ENCODE assay signal across 15 cellular contexts in genomic region chr1:17582124-17582768, GRCh38. TPM values are rescaled to one million over a fixed set of nuclear protein-coding genes. Genes with fewer than 3 reads are reported as not detected.
DNase-seq lines count a peak whose midpoint lies in the region; FAIRE-seq and TF ChIP-seq lines count a peak whose summit lies in the region.
"Had no signal": no experiment of that assay in that cellular context is flagged by ENCODE, and none has a peak within 500 bp of the region (broad histone marks: within the 10 kb centered on the region; RNA-seq: fewer than 3 reads in every experiment).

No MANE protein-coding gene starts in this region.

- no peak for TF ChIP-seq POLR2A in suprapubic skin (IDR thresholded peaks at IDR 0.05)

- TF ChIP-seq EP300 in suprapubic skin (IDR thresholded peaks at IDR 0.05), result no peak

- H3K4me2 ChIP-seq in mammary epithelial cell (ENCODE audit: insufficient read depth, low read depth, low read length), result no peak overlapping the region
- H3K4me2 ChIP-seq in keratinocyte (ENCODE audit: control insufficient read depth, extremely low read depth, insufficient read depth, low read depth, low read length), result peak overlapping the region; percentile 62

- no peak overlapping the region for H2AFZ ChIP-seq in mammary epithelial cell (ENCODE audit: low read depth, low read length)
- no peak overlapping the region for H2AFZ ChIP-seq in keratinocyte (ENCODE audit: control insufficient read depth, low read length)

- in situ Hi-C loops in mammary epithelial cell (cut with MboI; ENCODE audit: low sequenced_read_pairs in 2 of 2), result no loop called here

- H3K36me3 ChIP-seq in mammary epithelial cell (ENCODE audit: insufficient read depth, low read length), result no peaks in the 10 kb centered on the region
- H3K36me3 ChIP-seq in keratinocyte (ENCODE audit: control insufficient read depth in 2 of 2, extremely low read depth in 1 of 2, insufficient read depth in 2 of 2, low read length in 2 of 2), result peaks cover 0 to 1% of the 10 kb centered on the region in 2 experiments
- no peaks in the 10 kb centered on the region for H3K36me3 ChIP-seq in suprapubic skin
- H3K36me3 ChIP-seq: MG63 had no signal

- H3K27ac Mint-ChIP-seq in activated T-cell treated with anti-CD3 and anti-CD28 coated beads, Interleukin-2, amount 50 U/mL, for 24 hours, result no peak overlapping the region
- H3K27ac Mint-ChIP-seq: CD8-positive, alpha-beta T cell; stimulated activated naive CD8-positive, alpha-beta T cell treated with anti-CD3 and anti-CD28 coated beads, Interleukin-15, Interleukin-2, amounts not matched to agents 100 ng/mL and 50 ng/mL, for 24 hours had no signal

- CTCF ChIA-PET in mammary epithelial cell (lab: Charles Lee; ENCODE audit: low non-redundant PET), result no interaction called here

- H3K9me3 ChIP-seq in mammary epithelial cell (replicated peaks; ENCODE audit: insufficient read depth, low read length) (no peaks in the 10 kb centered on the region), keratinocyte (ENCODE audit: control insufficient read depth, low read depth, low read length) (no peaks in the 10 kb centered on the region), suprapubic skin (no peaks in the 10 kb centered on the region)
- H3K9me3 ChIP-seq: MG63 had no signal

- BruUV-seq in mammary epithelial cell (replicated peaks; lab: Mats Ljungman, UMichigan), result no TSS peak

- no peak overlapping the region for H3K9ac ChIP-seq in mammary epithelial cell (ENCODE audit: insufficient read depth, low read length)
- H3K9ac ChIP-seq in keratinocyte (ENCODE audit: control insufficient read depth, extremely low read depth, insufficient read depth, low read length), result peak overlapping the region; percentile 41

- H4K20me1 ChIP-seq in mammary epithelial cell (ENCODE audit: insufficient read depth, low read length), result no peaks in the 10 kb centered on the region
- peaks cover 3% of the 10 kb centered on the region for H4K20me1 ChIP-seq in keratinocyte (ENCODE audit: control insufficient read depth, extremely low read depth, insufficient read depth, low read length)

- H3K27ac ChIP-seq in mammary epithelial cell (ENCODE audit: insufficient read depth, low read depth, low read length), result no peak overlapping the region
- peak overlapping the region; percentile 49 for H3K27ac ChIP-seq in keratinocyte (ENCODE audit: control insufficient read depth, insufficient read depth, low read length)
- peak overlapping the region; percentile 46 for H3K27ac ChIP-seq in suprapubic skin

- H3K4me1 ChIP-seq in mammary epithelial cell (ENCODE audit: insufficient read depth, low read length) (peaks cover 31% of the 10 kb centered on the region), keratinocyte (ENCODE audit: control insufficient read depth, extremely low read depth, insufficient read depth, low read length) (peaks cover 30% of the 10 kb centered on the region), suprapubic skin (peaks cover 39% of the 10 kb centered on the region)

- H3K9me1 ChIP-seq in keratinocyte (ENCODE audit: control insufficient read depth, extremely low read depth, insufficient read depth, low read length), result peaks cover 7% of the 10 kb centered on the region

- dilution Hi-C loops in mammary epithelial cell (cut with HindIII; ENCODE audit: low sequenced_read_pairs) (loop anchor here (5.0 kb wide), 1 partner anchor 85 kb away; no protein-coding TSS in a partner anchor), keratinocyte (cut with MboI; ENCODE audit: extremely low pct_ligation_motif_present, low sequenced_read_pairs) (no loop called here)

- 7% methylated on average over 6 of the region's 11 CpGs for WGBS in mammary epithelial cell (ENCODE audit: low coverage, missing lambda C conversion rate)
- WGBS in suprapubic skin, result 41% methylated on average over 11 of the region's 11 CpGs

- no peaks in the 10 kb centered on the region for H3K9me3 Mint-ChIP-seq in activated T-cell treated with anti-CD3 and anti-CD28 coated beads, Interleukin-2, amount 50 U/mL, for 24 hours
- H3K9me3 Mint-ChIP-seq: activated T-cell treated with anti-CD3 and anti-CD28 coated beads, Interleukin-2, amount 50 U/mL, for 4 hours; CD8-positive, alpha-beta T cell; neural crest cell; stimulated activated naive CD8-positive, alpha-beta T cell treated with anti-CD3 and anti-CD28 coated beads, Interleukin-15, Interleukin-2, amounts not matched to agents 100 ng/mL and 50 ng/mL, for 24 hours had no signal

- peaks cover 2% of the 10 kb centered on the region for H3K4me1 Mint-ChIP-seq in activated T-cell treated with anti-CD3 and anti-CD28 coated beads, Interleukin-2, amount 50 U/mL, for 24 hours (ENCODE audit: low read depth)

- H3K27me3 Mint-ChIP-seq in activated T-cell treated with anti-CD3 and anti-CD28 coated beads, Interleukin-2, amount 50 U/mL, for 24 hours, result no peaks in the 10 kb centered on the region
- H3K27me3 Mint-ChIP-seq: stimulated activated naive CD8-positive, alpha-beta T cell treated with anti-CD3 and anti-CD28 coated beads, Interleukin-15, Interleukin-2, amounts not matched to agents 100 ng/mL and 50 ng/mL, for 24 hours had no signal

- FAIRE-seq in keratinocyte (lab: Jason Lieb, UNC), result peak; percentile 92

- TF ChIP-seq CTCF in mammary epithelial cell (conservative IDR thresholded peaks at IDR 0.05 in 1 of 2, IDR thresholded peaks at IDR 0.05 in 1 of 2; ENCODE audit: extremely low read depth in 1 of 2, insufficient read depth in 1 of 2, low read depth in 1 of 2, low read length in 2 of 2), result no peak
- no peak for TF ChIP-seq CTCF in keratinocyte (optimal IDR thresholded peaks at IDR 0.05 in 1 of 3, IDR thresholded peaks at IDR 0.05 in 1 of 3, conservative IDR thresholded peaks at IDR 0.05 in 1 of 3; ENCODE audit: extremely low read depth in 1 of 3, insufficient read depth in 2 of 3, low read length in 3 of 3)
- TF ChIP-seq CTCF in suprapubic skin (IDR thresholded peaks at IDR 0.05), result no peak

- H3K27me3 ChIP-seq in mammary epithelial cell (ENCODE audit: insufficient read depth, low read length) (no peaks in the 10 kb centered on the region), keratinocyte (ENCODE audit: control insufficient read depth, extremely low read depth, insufficient read depth, low read length) (no peaks in the 10 kb centered on the region), suprapubic skin (no peaks in the 10 kb centered on the region)
- H3K27me3 ChIP-seq: MG63 had no signal

- H3K4me3 Mint-ChIP-seq in activated T-cell treated with anti-CD3 and anti-CD28 coated beads, Interleukin-2, amount 50 U/mL, for 24 hours, result no peak overlapping the region
- H3K4me3 Mint-ChIP-seq: activated T-cell treated with anti-CD3 and anti-CD28 coated beads, Interleukin-2, amount 50 U/mL, for 4 hours; CD8-positive, alpha-beta T cell; stimulated activated naive CD8-positive, alpha-beta T cell treated with anti-CD3 and anti-CD28 coated beads, Interleukin-15, Interleukin-2, amounts not matched to agents 100 ng/mL and 50 ng/mL, for 24 hours had no signal

- DNase-seq in NCI-H2171 (lab: John Stamatoyannopoulos, UW), result peak; percentile 48
- DNase-seq in mammary epithelial cell, result peak; percentile 36
- DNase-seq in keratinocyte (ENCODE audit: low read depth, low spot score), result peak; percentile 73
- no peak for DNase-seq in suprapubic skin (ENCODE audit: low spot score in 2 of 2)
- DNase-seq in DMS53 treated with DMSO at 0.1 percent for 48 hours (lab: John Stamatoyannopoulos, UW; ENCODE audit: unreplicated experiment), result no peak
- no peak for DNase-seq in activated T-cell treated with anti-CD3 and anti-CD28 coated beads, Interleukin-2, amount 50 U/mL, for 24 hours
- no peak for DNase-seq in T-helper 9 cell
- DNase-seq: activated CD4-positive, alpha-beta T cell treated with anti-CD3 and anti-CD28 coated beads for 48 hours; activated T-cell treated with anti-CD3 and anti-CD28 coated beads, Interleukin-2, amount 50 U/mL, for 4 hours; CD8-positive, alpha-beta T cell; left cardiac atrium; MG63; OCI-M1 had no signal

- no peaks in the 10 kb centered on the region for H3K36me3 Mint-ChIP-seq in activated T-cell treated with anti-CD3 and anti-CD28 coated beads, Interleukin-2, amount 50 U/mL, for 24 hours (ENCODE audit: low read depth)
- H3K36me3 Mint-ChIP-seq: CD8-positive, alpha-beta T cell had no signal

- intact Hi-C loops in mammary epithelial cell (cut with micrococcal nuclease), result no loop called here

- H3K4me3 ChIP-seq in mammary epithelial cell (replicated peaks in 1 of 3; ENCODE audit: insufficient read depth in 1 of 3, low read depth in 2 of 3, low read length in 3 of 3) (no peak overlapping the region), keratinocyte (ENCODE audit: control insufficient read depth in 2 of 3, extremely low read depth in 1 of 3, insufficient read depth in 2 of 3, low read depth in 1 of 3, low read length in 3 of 3) (no peak overlapping the region), suprapubic skin (no peak overlapping the region)
- H3K4me3 ChIP-seq: MG63 had no signal

- no peaks in the 10 kb centered on the region for H3K79me2 ChIP-seq in mammary epithelial cell (ENCODE audit: insufficient read depth, low read length)
- no peaks in the 10 kb centered on the region for H3K79me2 ChIP-seq in keratinocyte (ENCODE audit: control insufficient read depth, insufficient read depth, low read length)

RNA-seq across cellular contexts. Expression of gene ARHGEF10L, which starts 42.7 kb away (rescaled TPM):
- total RNA-seq in mammary epithelial cell (1 to 10 TPM; 3.4 to 5.3 TPM), suprapubic skin (100 to 1,000 TPM in 1 of 4 donors, 10 to 100 TPM in 3; 65.0 to 136 (median 94.1) TPM)
- polyA plus RNA-seq in mammary epithelial cell (1.0 TPM), keratinocyte (2.4 to 5.1 TPM (median 2.8 TPM) in 3 replicates)
- polyA minus RNA-seq in mammary epithelial cell (0.41 TPM), keratinocyte (6.2 to 11.5 TPM (median 9.0 TPM) in 3 replicates)
- polyA plus RNA-seq in keratinocyte (2011; ENCODE audit: low read depth), result 7.3 TPM
- 2.2 and 4.3 TPM in 2 replicates for polyA plus RNA-seq in keratinocyte (2011; cell fraction: cytosol; rRNA removed)
- polyA plus RNA-seq in keratinocyte (2011; cell fraction: nucleus; rRNA removed), result 6.9 and 9.2 TPM in 2 replicates
- 3.7 and 23.1 TPM in 2 replicates for polyA plus RNA-seq in keratinocyte (2012; ENCODE audit: low replicate concordance)
- 8.6 TPM for polyA minus RNA-seq in keratinocyte (2011; cell fraction: cytosol; rRNA and poly(A)+ RNA removed)
- 13.2 and 16.2 TPM in 2 replicates for polyA minus RNA-seq in keratinocyte (2011; cell fraction: nucleus; rRNA and poly(A)+ RNA removed)
- total RNA-seq: CD8-positive, alpha-beta T cell had no signal

Comparison
In these comparisons a context has a peak if more than half of its experiments do, and no peak if none do; other contexts are left out.
1. DNase-seq: peak in NCI-H2171 (single experiment), mammary epithelial cell (single experiment) and keratinocyte (single experiment); none in suprapubic skin (0 of 2), DMS53 treated with DMSO at 0.1 percent for 48 hours (single experiment), activated T-cell treated with anti-CD3 and anti-CD28 coated beads, Interleukin-2, amount 50 U/mL, for 24 hours (single experiment) and T-helper 9 cell (single experiment).
2. RNA of gene ARHGEF10L, which starts 42.7 kb away (total RNA-seq): 65.0 to 136 TPM in suprapubic skin; 3.4 to 5.3 TPM in mammary epithelial cell; every median in the first group is over 10 times any median in the second.